In genomic region chr11:65917434-65918210, GRCh38 we compare ENCODE assay signal across 8 cellular contexts. TPM values are rescaled to one million over a fixed set of nuclear protein-coding genes. Genes with fewer than 3 reads are reported as not detected.
DNase-seq lines count a peak whose midpoint lies in the region; ATAC-seq and TF ChIP-seq lines count a peak whose summit lies in the region.

No MANE protein-coding gene starts in this region.

- no peak for ATAC-seq in GM18858 (IDR thresholded peaks at IDR 0.05; ENCODE audit: unreplicated experiment)

- peaks cover 7% of the 10 kb centered on the region for H3K4me1 ChIP-seq in HUES64 (ENCODE audit: insufficient read depth, low read length)
- peaks cover 34 to 35% of the 10 kb centered on the region in 2 donors for H3K4me1 ChIP-seq in mucosa of rectum (ENCODE audit: control insufficient read depth in 2 of 2, insufficient read depth in 2 of 2, low read length in 2 of 2)

- H3K9ac ChIP-seq in HUES64 (ENCODE audit: low read depth, low read length) (peak overlapping the region; percentile 97), mucosa of rectum (ENCODE audit: low read depth in 1 of 2, low read length in 2 of 2) (peak overlapping the region; percentile 92)

- 93% methylated on average over 35 of the region's 35 CpGs for WGBS in HUES64

- TF ChIP-seq CTCF in 22Rv1 (IDR thresholded peaks at IDR 0.05) (no peak), choroid plexus epithelial cell (conservative IDR thresholded peaks at IDR 0.05; ENCODE audit: low read depth, low read length) (no peak)

- H3K9me3 ChIP-seq in HUES64 (ENCODE audit: insufficient read depth, low read depth, low read length): no peaks in the 10 kb centered on the region
- no peaks in the 10 kb centered on the region for H3K9me3 ChIP-seq in mucosa of rectum (ENCODE audit: control insufficient read depth in 2 of 2, low read length in 2 of 2)

- H3K27ac ChIP-seq in 22Rv1: peak overlapping the region; percentile 83
- H3K27ac ChIP-seq in HUES64 (ENCODE audit: low read depth, low read length): no peak overlapping the region
- H3K27ac ChIP-seq in mucosa of rectum (ENCODE audit: low read depth in 2 of 2, low read length in 2 of 2): peak overlapping the region in 1 of 2 donors; percentile 85

- H3K4me3 ChIP-seq in HUES64 (ENCODE audit: low read length) (peak overlapping the region; percentile 100), choroid plexus epithelial cell (ENCODE audit: low read depth, low read length) (peak overlapping the region; percentile 88), mucosa of rectum (ENCODE audit: low read length in 2 of 2) (peak overlapping the region; percentile 79 to 91)

- no peaks in the 10 kb centered on the region for H3K27me3 ChIP-seq in HUES64 (ENCODE audit: insufficient read depth, low read length)
- H3K27me3 ChIP-seq in mucosa of rectum (ENCODE audit: control insufficient read depth in 2 of 2, insufficient read depth in 2 of 2, low read length in 2 of 2): no peaks in the 10 kb centered on the region

- DNase-seq in choroid plexus epithelial cell (ENCODE audit: low read depth) (no peak), HCEC 1CT (no peak), glomerular visceral epithelial cell (ENCODE audit: extremely low spot score) (no peak), cerebellar cortex (ENCODE audit: low spot score) (no peak)

- peaks cover 3% of the 10 kb centered on the region; the same call in 1 of the 2 replicates for H3K36me3 ChIP-seq in HUES64 (ENCODE audit: insufficient read depth, low read length)
- peaks cover 8% of the 10 kb centered on the region in 2 donors for H3K36me3 ChIP-seq in mucosa of rectum (ENCODE audit: control insufficient read depth in 2 of 2, insufficient read depth in 2 of 2, low read length in 2 of 2)

RNA-seq across cellular contexts. Expression of gene C11orf68, which starts 1.2 kb away (rescaled TPM):
- 17.7 TPM for polyA plus RNA-seq in HUES64 (2013, experiment 1 of 2)
- polyA plus RNA-seq in HUES64 (2013, experiment 2 of 2): 19.4 TPM

RNA-seq across cellular contexts. Expression of gene DRAP1, which starts 1.6 kb away (rescaled TPM):
- 87.0 TPM for polyA plus RNA-seq in HUES64 (2013, experiment 1 of 2)
- 93.0 TPM for polyA plus RNA-seq in HUES64 (2013, experiment 2 of 2)

RNA-seq across cellular contexts. Expression of gene FOSL1, which starts 17.4 kb away (rescaled TPM):
- polyA plus RNA-seq in HUES64 (2013, experiment 1 of 2): 15.0 TPM
- polyA plus RNA-seq in HUES64 (2013, experiment 2 of 2): 12.0 TPM

RNA-seq across cellular contexts. Expression of gene CCDC85B, which starts 27.1 kb away (rescaled TPM):
- 22.0 TPM for polyA plus RNA-seq in HUES64 (2013, experiment 1 of 2)
- polyA plus RNA-seq in HUES64 (2013, experiment 2 of 2): 24.9 TPM

RNA-seq across cellular contexts. Expression of gene TSGA10IP, which starts 27.7 kb away (rescaled TPM):
- polyA plus RNA-seq in HUES64 (2013, experiment 1 of 2): 2.3 TPM
- 3.6 TPM for polyA plus RNA-seq in HUES64 (2013, experiment 2 of 2)
